ENCODE assay signal across 8 cellular contexts in the genomic region with DNA sequence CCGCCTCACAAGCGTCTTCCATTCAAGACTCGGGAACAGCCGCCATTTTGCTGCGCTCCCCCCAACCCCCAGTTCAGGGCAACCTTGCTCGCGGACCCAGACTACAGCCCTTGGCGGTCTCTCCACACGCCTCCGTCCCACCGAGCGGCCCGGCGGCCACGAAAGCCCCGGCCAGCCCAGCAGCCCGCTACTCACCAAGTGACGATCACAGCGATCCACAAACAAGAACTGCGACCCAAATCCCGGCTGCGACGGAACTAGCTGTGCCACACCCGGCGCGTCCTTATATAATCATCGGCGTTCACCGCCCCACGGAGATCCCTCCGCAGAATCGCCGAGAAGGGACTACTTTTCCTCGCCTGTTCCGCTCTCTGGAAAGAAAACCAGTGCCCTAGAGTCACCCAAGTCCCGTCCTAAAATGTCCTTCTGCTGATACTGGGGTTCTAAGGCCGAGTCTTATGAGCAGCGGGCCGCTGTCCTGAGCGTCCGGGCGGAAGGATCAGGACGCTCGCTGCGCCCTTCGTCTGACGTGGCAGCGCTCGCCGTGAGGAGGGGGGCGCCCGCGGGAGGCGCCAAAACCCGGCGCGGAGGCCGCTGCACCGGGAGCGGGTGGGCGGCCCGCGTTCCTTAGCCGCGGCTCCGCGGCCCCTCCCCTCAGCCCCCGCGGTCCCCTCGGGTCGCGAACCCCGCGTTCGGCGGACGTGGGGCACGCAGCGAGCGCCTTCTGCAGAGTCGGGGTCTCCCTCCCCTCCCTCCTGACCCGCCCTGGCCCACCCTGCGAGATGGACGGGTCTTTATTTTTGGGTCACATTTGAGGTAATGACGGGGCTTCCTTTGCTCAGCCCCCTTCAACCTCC. TPM values are rescaled to one million over a fixed set of nuclear protein-coding genes. Genes with fewer than 3 reads are reported as not detected.
DNase-seq lines count a peak whose midpoint lies in the region; ATAC-seq and TF ChIP-seq lines count a peak whose summit lies in the region.

A gene (minus strand): TSS at position 259 of the 857 bp plus-strand sequence. CDS start 879 bp downstream, outside the sequence.

- H3K4me3 ChIP-seq in esophagus squamous epithelium = peak within 1 kb of the TSS; percentile 78 to 98 (median 92)

- intact Hi-C loops in esophagus squamous epithelium (cut with DNase I) = no loop called here
- intact Hi-C loops in natural killer cell (cut with micrococcal nuclease) = loop anchor here (1.0 to 5.0 kb wide), 3 partner anchors 8 to 73 kb away; a partner anchor contains a TSS

- 0 to 2% methylated on average over 9 to 14 of the region's 85 CpGs for WGBS in esophagus squamous epithelium, 2 donors

- TF ChIP-seq RAD21 in Ishikawa (IDR thresholded peaks at IDR 0.05; ENCODE audit: low read depth) = no peak

- TF ChIP-seq EP300 in Ishikawa (IDR thresholded peaks at IDR 0.05; ENCODE audit: borderline replicate concordance) = peak; percentile 46

- peaks cover 5 to 37% (median 15%) of the 10 kb centered on the region in 3 donors for H3K36me3 ChIP-seq in esophagus squamous epithelium

- H3K36me3 Mint-ChIP-seq in natural killer cell = peaks cover 29% of the 10 kb centered on the region
- H3K36me3 Mint-ChIP-seq in stimulated activated naive CD8-positive, alpha-beta T cell treated with anti-CD3 and anti-CD28 coated beads, Interleukin-15, Interleukin-2, amounts not matched to agents 100 ng/mL and 50 ng/mL, for 24 hours (ENCODE audit: low read depth) = peaks cover 42% of the 10 kb centered on the region

- H3K4me1 ChIP-seq in esophagus squamous epithelium = peaks cover 20 to 75% (median 47%) of the 10 kb centered on the region in 3 donors

- TF ChIP-seq CTCF in esophagus squamous epithelium (IDR thresholded peaks at IDR 0.05) (peak in 2 of 6 experiments; percentile 3 to 15), natural killer cell (IDR thresholded peaks at IDR 0.05) (no peak)

- peaks cover 77 to 86% of the 10 kb centered on the region in 2 donors for H3K4me1 Mint-ChIP-seq in natural killer cell
- H3K4me1 Mint-ChIP-seq in stimulated activated naive CD8-positive, alpha-beta T cell treated with anti-CD3 and anti-CD28 coated beads, Interleukin-15, Interleukin-2, amounts not matched to agents 100 ng/mL and 50 ng/mL, for 24 hours (ENCODE audit: low read depth) = peaks cover 91% of the 10 kb centered on the region

- TF ChIP-seq POLR2A in esophagus squamous epithelium (IDR thresholded peaks at IDR 0.05) = peak; percentile 99 to 100 (median 100)

- H3K27ac ChIP-seq in esophagus squamous epithelium = peak within 1 kb of the TSS; percentile 94 to 100 (median 98)

- H3K9me3 Mint-ChIP-seq in natural killer cell = no peaks in the 10 kb centered on the region
- no peaks in the 10 kb centered on the region for H3K9me3 Mint-ChIP-seq in stimulated activated naive CD8-positive, alpha-beta T cell treated with anti-CD3 and anti-CD28 coated beads, Interleukin-15, Interleukin-2, amounts not matched to agents 100 ng/mL and 50 ng/mL, for 24 hours

- DNase-seq in AG08395 (ENCODE audit: low spot score) (peak; percentile 78), esophagus squamous epithelium (lab: John Stamatoyannopoulos, UW) (no peak), natural killer cell (peak; percentile 93), NCI-H526 (lab: John Stamatoyannopoulos, UW) (no peak)
- peak; percentile 96 for DNase-seq in activated CD8-positive, alpha-beta memory T cell treated with anti-CD3 and anti-CD28 coated beads, Interleukin-2, amount 50 U/mL, for 48 hours

- H3K4me3 Mint-ChIP-seq in natural killer cell = peak within 1 kb of the TSS; percentile 100
- H3K4me3 Mint-ChIP-seq in stimulated activated naive CD8-positive, alpha-beta T cell treated with anti-CD3 and anti-CD28 coated beads, Interleukin-15, Interleukin-2, amounts not matched to agents 100 ng/mL and 50 ng/mL, for 24 hours = peak within 1 kb of the TSS; percentile 97

- ATAC-seq in GM19468 (IDR thresholded peaks at IDR 0.05; ENCODE audit: extremely low read depth, unreplicated experiment) = peak; percentile 10
- ATAC-seq in natural killer cell = peak; percentile 47 to 74 (median 61)

- no peaks in the 10 kb centered on the region for H3K27me3 Mint-ChIP-seq in natural killer cell (ENCODE audit: low read depth in 2 of 2)
- H3K27me3 Mint-ChIP-seq in stimulated activated naive CD8-positive, alpha-beta T cell treated with anti-CD3 and anti-CD28 coated beads, Interleukin-15, Interleukin-2, amounts not matched to agents 100 ng/mL and 50 ng/mL, for 24 hours = no peaks in the 10 kb centered on the region

- H3K27ac Mint-ChIP-seq in natural killer cell = peak within 1 kb of the TSS; percentile 100
- peak within 1 kb of the TSS; percentile 100 for H3K27ac Mint-ChIP-seq in stimulated activated naive CD8-positive, alpha-beta T cell treated with anti-CD3 and anti-CD28 coated beads, Interleukin-15, Interleukin-2, amounts not matched to agents 100 ng/mL and 50 ng/mL, for 24 hours

- H3K9me3 ChIP-seq in esophagus squamous epithelium = no peaks in the 10 kb centered on the region

- no peaks in the 10 kb centered on the region for H3K27me3 ChIP-seq in esophagus squamous epithelium

TF ChIP-seq in Ishikawa, 13 proteins besides CTCF, POLR2A, EP300 and RAD21:
- TF ChIP-seq CEBPB (IDR thresholded peaks at IDR 0.05) = peak; percentile 57; the same call in 1 of the 2 replicates
- TF ChIP-seq NFIC (IDR thresholded peaks at IDR 0.05) = no peak
- TF ChIP-seq, protein P1, sequence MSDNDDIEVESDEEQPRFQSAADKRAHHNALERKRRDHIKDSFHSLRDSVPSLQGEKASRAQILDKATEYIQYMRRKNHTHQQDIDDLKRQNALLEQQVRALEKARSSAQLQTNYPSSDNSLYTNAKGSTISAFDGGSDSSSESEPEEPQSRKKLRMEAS (IDR thresholded peaks at IDR 0.05) = peak; percentile 39
- peak; percentile 99 for TF ChIP-seq TAF1 (IDR thresholded peaks at IDR 0.05; ENCODE audit: low read depth)
- peak; percentile 90 for TF ChIP-seq ZBTB7A (IDR thresholded peaks at IDR 0.05; ENCODE audit: low read depth)
- TF ChIP-seq, protein P2, sequence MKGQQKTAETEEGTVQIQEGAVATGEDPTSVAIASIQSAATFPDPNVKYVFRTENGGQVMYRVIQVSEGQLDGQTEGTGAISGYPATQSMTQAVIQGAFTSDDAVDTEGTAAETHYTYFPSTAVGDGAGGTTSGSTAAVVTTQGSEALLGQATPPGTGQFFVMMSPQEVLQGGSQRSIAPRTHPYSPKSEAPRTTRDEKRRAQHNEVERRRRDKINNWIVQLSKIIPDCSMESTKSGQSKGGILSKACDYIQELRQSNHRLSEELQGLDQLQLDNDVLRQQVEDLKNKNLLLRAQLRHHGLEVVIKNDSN (IDR thresholded peaks at IDR 0.05) = no peak
- peak; percentile 85 for TF ChIP-seq CREB1 (IDR thresholded peaks at IDR 0.05; ENCODE audit: low read depth)
- peak; percentile 56; the same call in 1 of the 2 replicates for TF ChIP-seq FOXM1 (IDR thresholded peaks at IDR 0.05; ENCODE audit: borderline replicate concordance, low read depth)
- TF ChIP-seq TEAD4 (IDR thresholded peaks at IDR 0.05) = peak; percentile 66
- TF ChIP-seq TCF12 (IDR thresholded peaks at IDR 0.05; ENCODE audit: low read depth) = no peak; the same call in 1 of the 2 replicates
- peak; percentile 39 for TF ChIP-seq EGR1 (IDR thresholded peaks at IDR 0.05)
- TF ChIP-seq YY1 (IDR thresholded peaks at IDR 0.05; ENCODE audit: low read depth) = peak; percentile 86
TF ChIP-seq in Ishikawa: peak in this region for 9.

RNA-seq across cellular contexts. Expression of the gene that starts here (rescaled TPM):
- total RNA-seq in esophagus squamous epithelium (1,000 to 10,000 TPM; 1,012 to 1,417 (median 1,215) TPM), natural killer cell (1,000 to 10,000 TPM; 1,276 to 1,737 (median 1,334) TPM)

Comparison
In these comparisons a context has a peak if more than half of its experiments do, and no peak if none do; other contexts are left out.
1. DNase-seq: peak in AG08395 (single experiment), activated CD8-positive, alpha-beta memory T cell treated with anti-CD3 and anti-CD28 coated beads, Interleukin-2, amount 50 U/mL, for 48 hours (single experiment) and natural killer cell (single experiment); none in esophagus squamous epithelium (single experiment) and NCI-H526 (0 of 2).